Comparison of ENCODE assay signal across 8 cellular contexts in genomic region chr20:46894579-46894958, GRCh38. TPM values are rescaled to one million over a fixed set of nuclear protein-coding genes. Genes with fewer than 3 reads are reported as not detected.
DNase-seq lines count a peak whose midpoint lies in the region; ATAC-seq, FAIRE-seq and TF ChIP-seq lines count a peak whose summit lies in the region.

Gene EYA2 (plus strand): TSS chr20:46894843. CDS start chr20:46990011, 95,168 bp downstream.

- peak within 1 kb of the TSS; percentile 92 for H3K4me2 ChIP-seq in trophoblast cell (ENCODE audit: low read length)

- H2AK5ac ChIP-seq in trophoblast cell (ENCODE audit: low read length): peak within 1 kb of the TSS; percentile 36

- peak within 1 kb of the TSS; percentile 86 for H3K4ac ChIP-seq in trophoblast cell (ENCODE audit: low read depth, low read length)

- ATAC-seq in HG02840 (IDR thresholded peaks at IDR 0.05; ENCODE audit: low FRiP score, unreplicated experiment): no peak
- no peak for ATAC-seq in GM21723 (IDR thresholded peaks at IDR 0.05; ENCODE audit: unreplicated experiment)

- H2BK120ac ChIP-seq in trophoblast cell (ENCODE audit: insufficient read depth, low read length, poor library complexity): peak within 1 kb of the TSS; percentile 79

- H2BK5ac ChIP-seq in trophoblast cell (ENCODE audit: low read depth, low read length, poor library complexity): peak within 1 kb of the TSS; percentile 75

- TF ChIP-seq POLR2A in GM12891 (IDR thresholded peaks at IDR 0.05; ENCODE audit: low read depth, low read length): no peak

- H4K8ac ChIP-seq in trophoblast cell (ENCODE audit: low read depth, low read length): peak within 1 kb of the TSS; percentile 84

- H3K14ac ChIP-seq in trophoblast cell (ENCODE audit: low read length): peak within 1 kb of the TSS; percentile 59

- H3K9ac ChIP-seq in trophoblast cell (ENCODE audit: low read length): peak within 1 kb of the TSS; percentile 85

- no peaks in the 10 kb centered on the region for H3K9me3 ChIP-seq in trophoblast cell (ENCODE audit: insufficient read depth, low read depth, low read length)

- DNase-seq in D341Med (ENCODE audit: low spot score): peak; percentile 83
- peak; percentile 78 for DNase-seq in NCI-H526 treated with DMSO at 0.1 percent for 48 hours (lab: John Stamatoyannopoulos, UW)
- DNase-seq in germinal center (ENCODE audit: low spot score): peak; percentile 11
- DNase-seq in trophoblast cell: peak in 1 of 2 donors; percentile 31
- no peak for DNase-seq in NCI-H187 treated with DMSO at 0.1 percent for 48 hours (lab: John Stamatoyannopoulos, UW)
- no peak for DNase-seq in GM12891 (ENCODE audit: insufficient read length, low spot score)

- no peak within 1 kb of the TSS for H3K23ac ChIP-seq in trophoblast cell (ENCODE audit: low read length)

- peak within 1 kb of the TSS; percentile 84 for H2BK12ac ChIP-seq in trophoblast cell (ENCODE audit: low read length)

- H3K27ac ChIP-seq in trophoblast cell (ENCODE audit: low read depth, low read length): peak within 1 kb of the TSS; percentile 45

- peak within 1 kb of the TSS; percentile 69 for H3K18ac ChIP-seq in trophoblast cell (ENCODE audit: low read length)

- WGBS in trophoblast cell (ENCODE audit: extremely low coverage, insufficient coverage, insufficient read length): no CpG with 5 or more reads among the region's 52 CpGs

- peaks cover 10 to 14% of the 10 kb centered on the region in 2 experiments for H3K4me1 ChIP-seq in trophoblast cell (ENCODE audit: control insufficient read depth in 1 of 2, insufficient read depth in 2 of 2, low read length in 2 of 2)

- peak within 1 kb of the TSS; percentile 93 for H2AFZ ChIP-seq in trophoblast cell (ENCODE audit: insufficient read depth, low read length, poor library complexity)

- no peak for FAIRE-seq in GM12891 (lab: Jason Lieb, UNC)

- H3K4me3 ChIP-seq in trophoblast cell (ENCODE audit: low read depth, low read length): peak within 1 kb of the TSS; percentile 79

- peak within 1 kb of the TSS; percentile 90 for H4K12ac ChIP-seq in trophoblast cell (ENCODE audit: low read depth, low read length)

- H3K27me3 ChIP-seq in trophoblast cell (ENCODE audit: insufficient read depth, low read length): no peaks in the 10 kb centered on the region

- H4K91ac ChIP-seq in trophoblast cell (ENCODE audit: low read depth, low read length): peak within 1 kb of the TSS; percentile 87

- no peaks in the 10 kb centered on the region for H3K36me3 ChIP-seq in trophoblast cell (ENCODE audit: control insufficient read depth in 1 of 2, insufficient read depth in 2 of 2, low read length in 2 of 2)

- peaks cover 4% of the 10 kb centered on the region for H3K79me1 ChIP-seq in trophoblast cell (ENCODE audit: low read length)

- H3K79me2 ChIP-seq in trophoblast cell (ENCODE audit: control insufficient read depth, insufficient read depth, low read length, poor library complexity): peaks cover 6% of the 10 kb centered on the region

TF ChIP-seq in GM12891, 5 proteins besides CTCF, POLR2A, EP300 and RAD21:
- TF ChIP-seq SPI1 (IDR thresholded peaks at IDR 0.05; ENCODE audit: low read depth, low read length) (no peak), POU2F2 (IDR thresholded peaks at IDR 0.05; ENCODE audit: low read depth, low read length) (no peak), PAX5 (IDR thresholded peaks at IDR 0.05; ENCODE audit: insufficient read depth, low read length, severe bottlenecking) (no peak), TAF1 (IDR thresholded peaks at IDR 0.05; ENCODE audit: low read depth, low read length) (no peak), POLR2AphosphoS5 (IDR thresholded peaks at IDR 0.05; ENCODE audit: low read depth, low read length) (no peak)
TF ChIP-seq in GM12891: peak in this region for 0.

RNA-seq across cellular contexts. Expression of gene EYA2, which starts in this region (rescaled TPM):
- polyA plus RNA-seq in trophoblast cell (2013): 15.1 and 15.8 TPM in 2 replicates
- not detected for polyA plus RNA-seq in GM12891 (2012; ENCODE audit: low read depth, missing spikeins)

Comparison
In these comparisons a context has a peak if more than half of its experiments do, and no peak if none do; other contexts are left out.
1. DNase-seq: peak in D341Med (single experiment), NCI-H526 treated with DMSO at 0.1 percent for 48 hours (single experiment) and germinal center (single experiment); none in NCI-H187 treated with DMSO at 0.1 percent for 48 hours (single experiment) and GM12891 (single experiment).